In genomic region chr20:41078329-41078728, GRCh38 we compare ENCODE assay signal across 8 cellular contexts. TPM values are rescaled to one million over a fixed set of nuclear protein-coding genes. Genes with fewer than 3 reads are reported as not detected.
A peak's percentile ranks its signal among the peaks of the same experiment; 100 is the strongest.
DNase-seq lines count a peak whose midpoint lies in the region; ATAC-seq and TF ChIP-seq lines count a peak whose summit lies in the region.

No MANE protein-coding gene starts in this region.

- H3K4me3 ChIP-seq in WI38 (ENCODE audit: low read depth, low read length) (no peak overlapping the region), stomach (no peak overlapping the region)

- peak overlapping the region in 3 of 5 donors; percentile 9 to 52 (median 49) for H3K27ac ChIP-seq in stomach

- peak; percentile 28; the same call in 1 of the 2 replicates for TF ChIP-seq CTCF in WI38 (IDR thresholded peaks at IDR 0.05; ENCODE audit: low read depth, low read length)
- peak in 3 of 7 experiments; percentile 26 to 42 (median 37) for TF ChIP-seq CTCF in stomach (IDR thresholded peaks at IDR 0.05)

- no peak for TF ChIP-seq EP300 in stomach (IDR thresholded peaks at IDR 0.05)

- H3K9me3 ChIP-seq in stomach, result no peaks in the 10 kb centered on the region

- H3K27me3 ChIP-seq in stomach, result no peaks in the 10 kb centered on the region

- H3K4me1 ChIP-seq in stomach, result peaks cover 28 to 70% (median 41%) of the 10 kb centered on the region in 4 donors

- intact Hi-C loops in left ventricle myocardium superior (cut with micrococcal nuclease) (loop anchor here (2.0 kb wide), 1 partner anchor 88 kb away; no protein-coding TSS in a partner anchor), stomach (cut with DNase I; ENCODE audit: low total_unique reads) (no loop called here)

- no peak for TF ChIP-seq POLR2A in stomach (IDR thresholded peaks at IDR 0.05)

- peak; percentile 62 for DNase-seq in AG20443 (ENCODE audit: low spot score)
- peak; percentile 50 for DNase-seq in HCEC 1CT
- DNase-seq in left ventricle myocardium superior, result no peak
- DNase-seq in stomach, result no peak
- no peak for DNase-seq in stimulated activated naive CD4-positive, alpha-beta T cell (lab: John Stamatoyannopoulos, UW)
- DNase-seq in NCI-H187 treated with DMSO at 0.1 percent for 48 hours (lab: John Stamatoyannopoulos, UW), result no peak
- no peak for DNase-seq in NCI-H1048 (lab: John Stamatoyannopoulos, UW)

- H3K36me3 ChIP-seq in stomach, result peaks cover 9 to 71% (median 54%) of the 10 kb centered on the region in 4 donors

- peak; percentile 77 for ATAC-seq in left ventricle myocardium superior

RNA-seq across cellular contexts. Expression of gene TOP1, which starts 49.7 kb away (rescaled TPM):
- total RNA-seq in left ventricle myocardium superior, result 25.3 TPM
- 10 to 100 TPM; 14.8 to 46.2 (median 19.6) TPM for total RNA-seq in stomach
- polyA plus RNA-seq in stomach, result 10 to 100 TPM; 18.0 to 24.0 (median 23.8) TPM

RNA-seq across cellular contexts. Expression of gene PLCG1, which starts 59.0 kb away (rescaled TPM):
- 56.5 TPM for total RNA-seq in left ventricle myocardium superior
- 100 to 1,000 TPM in 2 of 5 donors, 10 to 100 TPM in 3; 37.9 to 576 (median 86.1) TPM for total RNA-seq in stomach
- 10 to 100 TPM; 16.3 to 32.9 (median 17.5) TPM for polyA plus RNA-seq in stomach

Comparison
In these comparisons a context has a peak if more than half of its experiments do, and no peak if none do; other contexts are left out.
1. DNase-seq: peak in AG20443 (single experiment) and HCEC 1CT (single experiment); none in left ventricle myocardium superior (single experiment), stomach (single experiment), stimulated activated naive CD4-positive, alpha-beta T cell (0 of 6), NCI-H187 treated with DMSO at 0.1 percent for 48 hours (single experiment) and NCI-H1048 (single experiment).